In genomic region chr22:41801147-41801819, GRCh38 we compare ENCODE assay signal across 8 cellular contexts. TPM values are rescaled to one million over a fixed set of nuclear protein-coding genes. Genes with fewer than 3 reads are reported as not detected.
DNase-seq lines count a peak whose midpoint lies in the region; ATAC-seq and TF ChIP-seq lines count a peak whose summit lies in the region.

No MANE protein-coding gene starts in this region.

- H3K27ac ChIP-seq in SK-N-SH (ENCODE audit: low read depth in 2 of 2, low read length in 1 of 2) (no peak overlapping the region), suprapubic skin (peak overlapping the region; percentile 84)

- TF ChIP-seq RAD21 in SK-N-SH (IDR thresholded peaks at IDR 0.05; ENCODE audit: low read length) = no peak

- H3K9me3 Mint-ChIP-seq in activated CD8-positive, alpha-beta T cell treated with anti-CD3 and anti-CD28 coated beads, Interleukin-2, amount 10 ng/mL, durations not matched to agents 7 days and 5 days (ENCODE audit: insufficient read depth) = no peaks in the 10 kb centered on the region
- H3K9me3 Mint-ChIP-seq in immature natural killer cell = no peaks in the 10 kb centered on the region

- CTCF ChIA-PET in SK-N-SH (lab: Yijun Ruan, JAX) = interaction anchor here (2.8 kb wide), 1 partner anchor 104 kb away, joined by 18 read pairs; no protein-coding TSS in a partner anchor
- CTCF ChIA-PET in activated CD8-positive, alpha-beta T cell treated with anti-CD3 and anti-CD28 coated beads, Interleukin-2, amount 10 ng/mL, durations not matched to agents 7 days and 5 days (lab: Charles Lee) = interaction anchor here (1.0 to 4.4 kb wide), 15 partner anchors 9 to 140 kb away, joined by 3 to 50 read pairs (median 5); partner anchors contain the start of gene SREBF2

- H3K36me3 ChIP-seq in SK-N-SH (replicated peaks in 1 of 2; ENCODE audit: control insufficient read depth in 1 of 2, insufficient read depth in 2 of 2, low read length in 1 of 2) (no peaks in the 10 kb centered on the region), suprapubic skin (no peaks in the 10 kb centered on the region)

- H3K27ac Mint-ChIP-seq in activated CD8-positive, alpha-beta T cell treated with anti-CD3 and anti-CD28 coated beads, Interleukin-2, amount 10 ng/mL, durations not matched to agents 7 days and 5 days = peak overlapping the region; percentile 99
- peak overlapping the region; percentile 96 to 99 (median 97) for H3K27ac Mint-ChIP-seq in immature natural killer cell

- ATAC-seq in SK-N-SH treated with all-trans-retinoic acid at 6 μM for 48 hours (no peak; the same call in 1 of the 3 replicates), HG02852 (IDR thresholded peaks at IDR 0.05; ENCODE audit: unreplicated experiment) (no peak), HG03571 (IDR thresholded peaks at IDR 0.05; ENCODE audit: unreplicated experiment) (no peak)
- no peak for ATAC-seq in activated CD8-positive, alpha-beta T cell treated with anti-CD3 and anti-CD28 coated beads, Interleukin-2, amount 10 ng/mL, durations not matched to agents 7 days and 5 days

- H3K9me3 ChIP-seq in SK-N-SH (no peaks in the 10 kb centered on the region), suprapubic skin (no peaks in the 10 kb centered on the region)

- no peak for TF ChIP-seq POLR2A in suprapubic skin (IDR thresholded peaks at IDR 0.05)

- H3K9me2 ChIP-seq in SK-N-SH = no peaks in the 10 kb centered on the region

- H3K4me1 ChIP-seq in SK-N-SH (ENCODE audit: control insufficient read depth in 1 of 2, insufficient read depth in 2 of 2, low read depth in 1 of 2, low read length in 1 of 2) (peaks cover 0 to 9% of the 10 kb centered on the region in 2 experiments; a peak in 2 of 4 replicates), suprapubic skin (peaks cover 31% of the 10 kb centered on the region)

- peaks cover 46% of the 10 kb centered on the region for H3K4me1 Mint-ChIP-seq in activated CD8-positive, alpha-beta T cell treated with anti-CD3 and anti-CD28 coated beads, Interleukin-2, amount 10 ng/mL, durations not matched to agents 7 days and 5 days (ENCODE audit: low read depth)
- peaks cover 34 to 42% of the 10 kb centered on the region in 2 donors for H3K4me1 Mint-ChIP-seq in immature natural killer cell

- H2AFZ ChIP-seq in SK-N-SH (ENCODE audit: low read depth) = peak overlapping the region; percentile 91; the same call in 1 of the 2 replicates

- no peak for TF ChIP-seq EP300 in SK-N-SH (IDR thresholded peaks at IDR 0.05; ENCODE audit: borderline replicate concordance in 1 of 2, low read depth in 1 of 2, low read length in 1 of 2)
- TF ChIP-seq EP300 in suprapubic skin (IDR thresholded peaks at IDR 0.05) = no peak

- H3K27me3 ChIP-seq in SK-N-SH (ENCODE audit: insufficient read depth) (no peaks in the 10 kb centered on the region), suprapubic skin (no peaks in the 10 kb centered on the region)

- no peaks in the 10 kb centered on the region for H3F3A ChIP-seq in SK-N-SH (replicated peaks; ENCODE audit: insufficient read depth)

- no peaks in the 10 kb centered on the region for H3K27me3 Mint-ChIP-seq in activated CD8-positive, alpha-beta T cell treated with anti-CD3 and anti-CD28 coated beads, Interleukin-2, amount 10 ng/mL, durations not matched to agents 7 days and 5 days (ENCODE audit: low read depth)
- peaks cover 5 to 10% (median 7%) of the 10 kb centered on the region in 3 donors for H3K27me3 Mint-ChIP-seq in immature natural killer cell (ENCODE audit: low read depth in 3 of 3)

- TF ChIP-seq CTCF in SK-N-SH (IDR thresholded peaks at IDR 0.05) = no peak
- TF ChIP-seq CTCF in suprapubic skin (IDR thresholded peaks at IDR 0.05) = no peak

- 0 out of 2 replicates have a peak, but pooled peaks cover 6% of the 10 kb centered on the region for H3K79me2 ChIP-seq in SK-N-SH (ENCODE audit: insufficient read depth)

- H3K4me3 ChIP-seq in SK-N-SH (ENCODE audit: low read depth in 2 of 2, low read length in 1 of 2) (peak overlapping the region; percentile 71 to 72), suprapubic skin (peak overlapping the region; percentile 81)

- peak overlapping the region; percentile 83 for H3K4me2 ChIP-seq in SK-N-SH

- peaks cover 28% of the 10 kb centered on the region for H3K36me3 Mint-ChIP-seq in activated CD8-positive, alpha-beta T cell treated with anti-CD3 and anti-CD28 coated beads, Interleukin-2, amount 10 ng/mL, durations not matched to agents 7 days and 5 days (ENCODE audit: low read depth)
- peaks cover 0 to 5% (median 3%) of the 10 kb centered on the region in 3 donors for H3K36me3 Mint-ChIP-seq in immature natural killer cell

- DNase-seq in SK-N-SH (peak; percentile 10), immature natural killer cell (peak in 1 of 3 donors; percentile 4), suprapubic skin (ENCODE audit: low spot score in 2 of 2) (no peak), NCI-H345 (lab: John Stamatoyannopoulos, UW) (no peak)
- no peak for DNase-seq in activated CD8-positive, alpha-beta T cell treated with anti-CD3 and anti-CD28 coated beads, Interleukin-2, amount 10 ng/mL, durations not matched to agents 7 days and 5 days

- 62% methylated on average over 3 of the region's 4 CpGs for WGBS in SK-N-SH (ENCODE audit: low lambda C conversion rate)
- 23% methylated on average over 4 of the region's 4 CpGs for WGBS in suprapubic skin

- peak overlapping the region; percentile 98 for H3K4me3 Mint-ChIP-seq in activated CD8-positive, alpha-beta T cell treated with anti-CD3 and anti-CD28 coated beads, Interleukin-2, amount 10 ng/mL, durations not matched to agents 7 days and 5 days
- H3K4me3 Mint-ChIP-seq in immature natural killer cell = peak overlapping the region; percentile 97 to 99 (median 98)

- peak overlapping the region; percentile 64; the same call in 1 of the 2 replicates for H3K9ac ChIP-seq in SK-N-SH

- POLR2A ChIA-PET in SK-N-SH (lab: Yijun Ruan, JAX) = interaction anchor here (1.0 kb wide), 1 partner anchor 104 kb away, joined by 4 read pairs; no protein-coding TSS in a partner anchor
- POLR2A ChIA-PET in activated CD8-positive, alpha-beta T cell treated with anti-CD3 and anti-CD28 coated beads, Interleukin-2, amount 10 ng/mL, durations not matched to agents 7 days and 5 days (lab: Charles Lee) = interaction anchor here (1.0 to 6.8 kb wide), 14 partner anchors 8 to 145 kb away, joined by 3 to 188 read pairs (median 7); partner anchors contain the start of genes SNU13, SREBF2 and TNFRSF13C

- H4K20me1 ChIP-seq in SK-N-SH (ENCODE audit: insufficient read depth) = no peaks in the 10 kb centered on the region

TF ChIP-seq in SK-N-SH, 30 proteins besides CTCF, POLR2A, EP300 and RAD21 (continues in another document):
- no peak for TF ChIP-seq MEF2A (IDR thresholded peaks at IDR 0.05; ENCODE audit: borderline replicate concordance, low read depth)
- TF ChIP-seq EZH2phosphoT487 (IDR thresholded peaks at IDR 0.05; ENCODE audit: borderline replicate concordance, low read depth) = no peak
- no peak for TF ChIP-seq POLR2AphosphoS5 (IDR thresholded peaks at IDR 0.05; ENCODE audit: low read depth, low read length)
- no peak for TF ChIP-seq FOSL2 (IDR thresholded peaks at IDR 0.05; ENCODE audit: borderline replicate concordance, low read depth)
- no peak for TF ChIP-seq TEAD4 (IDR thresholded peaks at IDR 0.05; ENCODE audit: borderline replicate concordance, insufficient read depth)

TF ChIP-seq in SK-N-SH treated with all-trans-retinoic acid at 6 μM for 48 hours, 23 proteins besides CTCF, POLR2A, EP300 and RAD21 (continues in another document):
- no peak for TF ChIP-seq CSRNP3 (CRISPR knock-in tag; IDR thresholded peaks at IDR 0.05)
- TF ChIP-seq BACH2 (CRISPR knock-in tag; IDR thresholded peaks at IDR 0.05; ENCODE audit: borderline replicate concordance) = no peak
- no peak for TF ChIP-seq SNAI2 (CRISPR knock-in tag; IDR thresholded peaks at IDR 0.05)
- TF ChIP-seq PATZ1 (CRISPR knock-in tag; IDR thresholded peaks at IDR 0.05; ENCODE audit: borderline replicate concordance) = no peak

RNA-seq across cellular contexts. Expression of gene CCDC134, which starts 0.8 kb away (rescaled TPM):
- 1.8 and 2.0 TPM in 2 replicates for polyA plus RNA-seq in SK-N-SH (2012; rRNA removed)
- polyA plus RNA-seq in SK-N-SH (2012; cell fraction: cytosol; rRNA removed) = 1.3 and 1.4 TPM in 2 replicates
- polyA plus RNA-seq in SK-N-SH (2012; cell fraction: nucleus; rRNA removed) = 1.6 and 2.2 TPM in 2 replicates
- 10 to 100 TPM; 20.3 to 20.9 TPM for total RNA-seq in activated CD8-positive, alpha-beta T cell treated with anti-CD3 and anti-CD28 coated beads, Interleukin-2, amount 10 ng/mL, durations not matched to agents 7 days and 5 days
- 1 to 10 TPM; 1.8 to 6.6 (median 4.2) TPM for polyA plus RNA-seq in immature natural killer cell
- total RNA-seq in suprapubic skin = 10 to 100 TPM; 10.1 to 22.0 (median 15.2) TPM

RNA-seq across cellular contexts. Expression of gene SREBF2, which starts 31.6 kb away (rescaled TPM):
- 7.4 and 7.5 TPM in 2 replicates for polyA plus RNA-seq in SK-N-SH (2012; rRNA removed)
- 4.0 and 6.2 TPM in 2 replicates for polyA plus RNA-seq in SK-N-SH (2012; cell fraction: cytosol; rRNA removed)
- polyA plus RNA-seq in SK-N-SH (2012; cell fraction: nucleus; rRNA removed) = 15.2 and 16.5 TPM in 2 replicates
- 10 to 100 TPM; 93.0 to 93.7 TPM for total RNA-seq in activated CD8-positive, alpha-beta T cell treated with anti-CD3 and anti-CD28 coated beads, Interleukin-2, amount 10 ng/mL, durations not matched to agents 7 days and 5 days
- polyA plus RNA-seq in immature natural killer cell = 10 to 100 TPM; 16.9 to 40.3 (median 22.9) TPM
- total RNA-seq in suprapubic skin = 100 to 1,000 TPM in 3 of 4 donors, 10 to 100 TPM in 1; 97.5 to 160 (median 146) TPM
